ENCODE assay signal across 16 cellular contexts in the genomic region with DNA sequence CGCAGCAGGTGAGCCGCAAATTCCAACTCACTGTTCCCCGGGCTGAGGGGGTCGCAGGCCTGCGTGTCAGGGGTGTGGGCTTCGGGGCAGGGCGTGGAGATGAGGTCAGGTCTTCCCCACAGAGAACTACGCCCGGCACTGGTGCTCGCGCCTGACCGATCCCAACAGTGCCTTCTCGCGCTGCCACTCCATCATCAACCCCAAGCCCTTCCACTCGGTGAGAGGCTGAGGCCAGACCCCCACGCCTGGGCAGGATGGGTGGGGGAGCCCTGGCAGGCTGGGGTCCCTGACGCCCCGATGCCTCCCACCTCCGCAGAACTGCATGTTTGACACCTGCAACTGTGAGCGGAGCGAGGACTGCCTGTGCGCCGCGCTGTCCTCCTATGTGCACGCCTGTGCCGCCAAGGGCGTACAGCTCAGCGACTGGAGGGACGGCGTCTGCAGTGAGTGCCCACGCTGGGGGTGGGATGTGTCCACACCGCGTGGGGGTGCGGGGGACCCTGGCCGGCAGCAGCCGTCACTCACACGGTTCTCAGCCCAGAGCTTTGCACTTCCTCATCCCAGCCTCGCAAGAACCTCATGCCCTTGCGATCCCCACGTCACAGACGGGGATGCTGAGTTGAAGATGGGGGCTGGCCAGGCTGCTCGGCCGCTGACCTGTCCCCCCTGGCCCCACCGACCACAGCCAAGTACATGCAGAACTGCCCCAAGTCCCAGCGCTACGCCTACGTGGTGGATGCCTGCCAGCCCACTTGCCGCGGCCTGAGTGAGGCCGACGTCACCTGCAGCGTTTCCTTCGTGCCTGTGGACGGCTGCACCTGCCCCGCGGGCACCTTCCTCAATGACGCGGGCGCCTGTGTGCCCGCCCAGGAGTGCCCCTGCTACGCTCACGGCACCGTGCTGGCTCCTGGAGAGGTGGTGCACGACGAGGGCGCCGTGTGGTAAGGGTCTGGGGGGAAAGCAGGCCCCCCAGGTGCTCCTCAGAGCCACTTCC. TPM values are rescaled to one million over a fixed set of nuclear protein-coding genes. Genes with fewer than 3 reads are reported as not detected.
DNase-seq lines count a peak whose midpoint lies in the region; ATAC-seq, FAIRE-seq and TF ChIP-seq lines count a peak whose summit lies in the region.
"Had no signal": no experiment of that assay in that cellular context is flagged by ENCODE, and none has a peak within 500 bp of the region (broad histone marks: within the 10 kb centered on the region; RNA-seq: fewer than 3 reads in every experiment).

No MANE protein-coding gene starts in this region.

- H3K79me2 ChIP-seq in HepG2 (ENCODE audit: insufficient read depth, low read length): no peaks in the 10 kb centered on the region

- peak overlapping the region; percentile 49 to 56 for H3K9ac ChIP-seq in colonic mucosa (ENCODE audit: low read depth in 2 of 2, low read length in 2 of 2)
- H3K9ac ChIP-seq in HepG2 (ENCODE audit: insufficient read depth, low read depth, low read length): no peak overlapping the region

- no peak for FAIRE-seq in HepG2 (lab: Jason Lieb, UNC)

- 65% methylated on average over 35 of the region's 67 CpGs for WGBS in HepG2 (ENCODE audit: low lambda C conversion rate)

- no peaks in the 10 kb centered on the region for H3K9me3 ChIP-seq in colonic mucosa
- no peaks in the 10 kb centered on the region for H3K9me3 ChIP-seq in HepG2 (ENCODE audit: low read length)

- H3K9me3 Mint-ChIP-seq in natural killer cell treated with Interleukin-12 subunit alpha and Interleukin-12 subunit beta and Interleukin-15 and Interleukin-18, amount 100 ng/mL, for 72 hours: no peaks in the 10 kb centered on the region
- no peaks in the 10 kb centered on the region for H3K9me3 Mint-ChIP-seq in natural killer cell

- no peaks in the 10 kb centered on the region for H3K27me3 ChIP-seq in colonic mucosa
- H3K27me3 ChIP-seq in HepG2 (ENCODE audit: control insufficient read depth in 1 of 2, insufficient read depth in 2 of 2, low read length in 2 of 2): peaks cover 0 to 2% of the 10 kb centered on the region in 2 experiments; a peak in 1 of 5 replicates

- no peaks in the 10 kb centered on the region for H3K4me1 Mint-ChIP-seq in natural killer cell treated with Interleukin-12 subunit alpha and Interleukin-12 subunit beta and Interleukin-15 and Interleukin-18, amount 100 ng/mL, for 72 hours (ENCODE audit: low read depth in 2 of 2)
- no peaks in the 10 kb centered on the region for H3K4me1 Mint-ChIP-seq in natural killer cell

- H4K20me1 ChIP-seq in HepG2 (ENCODE audit: insufficient read depth, low read length): no peaks in the 10 kb centered on the region

- no peak for TF ChIP-seq CTCF in natural killer cell (IDR thresholded peaks at IDR 0.05)
- TF ChIP-seq CTCF in colonic mucosa (IDR thresholded peaks at IDR 0.05): no peak
- TF ChIP-seq CTCF in HepG2 (CRISPR knock-in tag; IDR thresholded peaks at IDR 0.05): no peak

- H3K4me3 Mint-ChIP-seq in natural killer cell treated with Interleukin-12 subunit alpha and Interleukin-12 subunit beta and Interleukin-15 and Interleukin-18, amount 100 ng/mL, for 72 hours: no peak overlapping the region
- no peak overlapping the region for H3K4me3 Mint-ChIP-seq in natural killer cell

- in situ Hi-C loops in HepG2 (cut with HindIII; ENCODE audit: extremely low pct_ligation_motif_present, low pct_unique_long_range_greater_than_20kb): no loop called here

- H3K4me1 ChIP-seq in colonic mucosa (peaks cover 15% of the 10 kb centered on the region), HepG2 (ENCODE audit: insufficient read depth, low read length) (no peaks in the 10 kb centered on the region)

- DNase-seq in natural killer cell treated with Interleukin-12 subunit alpha and Interleukin-12 subunit beta and Interleukin-15 and Interleukin-18, amount 100 ng/mL, for 72 hours (ENCODE audit: low spot score): peak; percentile 56
- DNase-seq in natural killer cell (no peak), colonic mucosa (peak; percentile 59), HepG2 (ENCODE audit: low spot score) (no peak), HCEC 1CT (no peak)
- DNase-seq: activated CD8-positive, alpha-beta memory T cell treated with anti-CD3 and anti-CD28 coated beads, Interleukin-2, amount 50 U/mL, for 4 hours; activated naive CD4-positive, alpha-beta T cell treated with anti-CD3 and anti-CD28 coated beads, Interleukin-2, amount 50 U/mL, for 16 hours; erythroblast; NCI-H2171; occipital lobe; SHP77; stimulated activated CD4-positive, alpha-beta T cell treated with anti-CD3 and anti-CD28 coated beads, Interleukin-4, amount 100 ng/mL, for 1 hour; T-helper 2 cell had no signal

- peak overlapping the region; percentile 50 for H3K27ac ChIP-seq in colonic mucosa
- H3K27ac ChIP-seq in HepG2 (ENCODE audit: extremely low read length, insufficient read depth, low read length): no peak overlapping the region

- H3K36me3 Mint-ChIP-seq in natural killer cell treated with Interleukin-12 subunit alpha and Interleukin-12 subunit beta and Interleukin-15 and Interleukin-18, amount 100 ng/mL, for 72 hours: no peaks in the 10 kb centered on the region
- H3K36me3 Mint-ChIP-seq in natural killer cell: no peaks in the 10 kb centered on the region

- no peak overlapping the region for H3K27ac Mint-ChIP-seq in natural killer cell treated with Interleukin-12 subunit alpha and Interleukin-12 subunit beta and Interleukin-15 and Interleukin-18, amount 100 ng/mL, for 72 hours
- no peak overlapping the region for H3K27ac Mint-ChIP-seq in natural killer cell

- H3K27me3 Mint-ChIP-seq in natural killer cell treated with Interleukin-12 subunit alpha and Interleukin-12 subunit beta and Interleukin-15 and Interleukin-18, amount 100 ng/mL, for 72 hours: no peaks in the 10 kb centered on the region
- no peaks in the 10 kb centered on the region for H3K27me3 Mint-ChIP-seq in natural killer cell (ENCODE audit: low read depth in 2 of 2)

- no peak for TF ChIP-seq POLR2A in HepG2 (IDR thresholded peaks at IDR 0.05; ENCODE audit: insufficient read depth in 1 of 2, low read depth in 2 of 2, low read length in 2 of 2)

- no peak for TF ChIP-seq RAD21 in HepG2 (CRISPR knock-in tag; IDR thresholded peaks at IDR 0.05)

- H3K36me3 ChIP-seq in colonic mucosa (no peaks in the 10 kb centered on the region), HepG2 (replicated peaks in 1 of 2; ENCODE audit: control insufficient read depth in 1 of 2, insufficient read depth in 2 of 2, low read length in 2 of 2) (no peaks in the 10 kb centered on the region)

- CTCF ChIA-PET in HepG2 (lab: Yijun Ruan, JAX; ENCODE audit: low intra/inter-chr PET ratio, low total read pairs): interaction anchor here (1.2 kb wide), 1 partner anchor 30 kb away, joined by 4 read pairs; no protein-coding TSS in a partner anchor

- ATAC-seq in natural killer cell treated with Interleukin-12 subunit alpha and Interleukin-12 subunit beta and Interleukin-15 and Interleukin-18, amount 100 ng/mL, for 72 hours: no peak
- no peak for ATAC-seq in natural killer cell
- ATAC-seq in HepG2: no peak
- no peak for ATAC-seq in GM21825 (IDR thresholded peaks at IDR 0.05; ENCODE audit: unreplicated experiment)
- no peak for ATAC-seq in HG03521 (IDR thresholded peaks at IDR 0.05; ENCODE audit: unreplicated experiment)
- ATAC-seq in HG03469 (IDR thresholded peaks at IDR 0.05; ENCODE audit: unreplicated experiment): no peak

- BruUV-seq in HepG2 (replicated peaks; lab: Mats Ljungman, UMichigan): no TSS peak

- H2AFZ ChIP-seq in HepG2 (ENCODE audit: low read length): no peak overlapping the region

- TF ChIP-seq EP300 in HepG2 (IDR thresholded peaks at IDR 0.05; ENCODE audit: low read depth in 2 of 2, low read length in 2 of 2): no peak
- TF ChIP-seq EP300 in HepG2 (CRISPR knock-in tag; IDR thresholded peaks at IDR 0.05; ENCODE audit: borderline replicate concordance): no peak

- no peak overlapping the region for H3K4me2 ChIP-seq in HepG2 (ENCODE audit: low read depth, low read length)

- H3K4me3 ChIP-seq in colonic mucosa (no peak overlapping the region), HepG2 (replicated peaks in 1 of 3; ENCODE audit: insufficient read depth in 1 of 3, low read depth in 2 of 3, low read length in 3 of 3) (no peak overlapping the region)

- POLR2A ChIA-PET in HepG2 (lab: Yijun Ruan, JAX): no interaction called here

- intact Hi-C loops in natural killer cell (cut with micrococcal nuclease) (no loop called here), colonic mucosa (cut with DNase I) (loop anchor here (1.0 kb wide), 1 partner anchor 29 kb away; no protein-coding TSS in a partner anchor), HepG2 (cut with micrococcal nuclease; ENCODE audit: unreplicated experiment) (loop anchor here (1.0 kb wide), 1 partner anchor 29 kb away; no protein-coding TSS in a partner anchor)

TF ChIP-seq in HepG2, 621 proteins besides CTCF, POLR2A, EP300 and RAD21 (continues in another document):
- TF ChIP-seq NONO (IDR thresholded peaks at IDR 0.05) (no peak), NONO (CRISPR knock-in tag; conservative IDR thresholded peaks at IDR 0.05) (no peak)

RNA-seq across cellular contexts. Expression of a gene that starts 9.8 kb away (rescaled TPM):
- not detected for total RNA-seq in natural killer cell treated with Interleukin-12 subunit alpha and Interleukin-12 subunit beta and Interleukin-15 and Interleukin-18, amount 100 ng/mL, for 72 hours
- not detected for total RNA-seq in natural killer cell
- 100 to 1,000 TPM; 285 to 655 TPM for total RNA-seq in colonic mucosa
- not detected in 2 replicates for total RNA-seq in HepG2 (2016; rRNA removed; fragmentation: Illumina TruSeq; extraction: Trizol)
- under 0.01 TPM in 1 of 2 replicates, not detected in the other for total RNA-seq in HepG2 (2016; cell fraction: cytosol; rRNA removed; fragmentation: Illumina TruSeq; extraction: Trizol; ENCODE audit: low read depth)
- total RNA-seq in HepG2 (2016; cell fraction: insoluble cytoplasmic fraction; rRNA removed; fragmentation: Illumina TruSeq; extraction: Trizol): not detected in 2 replicates
- total RNA-seq in HepG2 (2016; cell fraction: membrane; rRNA removed; fragmentation: Illumina TruSeq; extraction: Trizol): not detected in 2 replicates
- not detected in 2 replicates for total RNA-seq in HepG2 (2016; cell fraction: nucleus; rRNA removed; fragmentation: Illumina TruSeq; extraction: Trizol)
- polyA plus RNA-seq in HepG2 (2011; rRNA removed): 0.01 and 0.05 TPM in 2 replicates
- polyA plus RNA-seq in HepG2 (2011; cell fraction: cytosol; rRNA removed): under 0.01 and 0.01 TPM in 2 replicates
- polyA plus RNA-seq in HepG2 (2011; cell fraction: nucleus; rRNA removed): 0.18 and 0.99 TPM in 2 replicates
- polyA plus RNA-seq in HepG2 (2012): 2.3 and 3.1 TPM in 2 replicates
- polyA plus RNA-seq in HepG2 (2016; cell fraction: cytosol; fragmentation: Illumina TruSeq; extraction: Trizol; ENCODE audit: low read depth): not detected in 2 replicates
- polyA plus RNA-seq in HepG2 (2016; cell fraction: insoluble cytoplasmic fraction; fragmentation: Illumina TruSeq; extraction: Trizol; ENCODE audit: low read depth): not detected in 2 replicates
- polyA plus RNA-seq in HepG2 (2016; cell fraction: membrane; fragmentation: Illumina TruSeq; extraction: Trizol; ENCODE audit: low read depth): not detected in 2 replicates
- not detected in 2 replicates for polyA plus RNA-seq in HepG2 (2016; cell fraction: nucleus; fragmentation: Illumina TruSeq; extraction: Trizol; ENCODE audit: insufficient read depth, low read depth)
- polyA minus RNA-seq in HepG2 (2011; rRNA and poly(A)+ RNA removed; ENCODE audit: low replicate concordance): 0.02 and 0.06 TPM in 2 replicates
- 0.69 TPM in 1 of 2 replicates, not detected in the other for polyA minus RNA-seq in HepG2 (2011; cell fraction: cytosol; rRNA and poly(A)+ RNA removed)
- polyA minus RNA-seq in HepG2 (2011; cell fraction: nucleus; rRNA and poly(A)+ RNA removed): 0.26 and 0.50 TPM in 2 replicates
- total RNA-seq: occipital lobe had no signal

Comparison
In these comparisons a context has a peak if more than half of its experiments do, and no peak if none do; other contexts are left out.
1. DNase-seq: peak in natural killer cell treated with Interleukin-12 subunit alpha and Interleukin-12 subunit beta and Interleukin-15 and Interleukin-18, amount 100 ng/mL, for 72 hours (single experiment) and colonic mucosa (single experiment); none in natural killer cell (single experiment), HepG2 (single experiment) and HCEC 1CT (single experiment).
2. RNA of a gene that starts 9.8 kb away (total RNA-seq): 285 to 655 TPM in colonic mucosa; not detected in natural killer cell treated with Interleukin-12 subunit alpha and Interleukin-12 subunit beta and Interleukin-15 and Interleukin-18, amount 100 ng/mL, for 72 hours, not detected in natural killer cell and under 0.01 TPM in HepG2; every median in the first group is over 100 times any median in the second.